ENCODE assay signal across 27 cellular contexts in the genomic region with DNA sequence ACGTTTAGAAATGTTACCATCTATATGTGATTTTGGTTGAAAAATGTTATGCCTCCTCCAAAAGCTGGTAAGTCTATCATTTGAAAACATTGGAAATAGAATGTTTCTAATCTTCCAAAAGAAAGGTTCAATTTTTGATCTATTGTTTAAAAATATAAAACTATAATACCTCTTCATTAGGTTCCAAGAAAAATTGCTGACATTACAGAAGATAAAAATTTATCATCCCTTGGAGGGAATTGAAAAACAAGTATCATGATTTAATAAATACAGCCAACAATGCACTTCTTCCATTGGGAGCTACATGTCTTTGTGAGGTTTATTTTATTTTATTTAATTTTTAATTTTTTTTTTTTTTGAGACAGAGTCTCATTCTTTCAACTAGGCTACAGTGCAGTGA.
"Had no signal": no experiment of that assay in that cellular context is flagged by ENCODE, and none has a peak within 500 bp of the region (broad histone marks: within the 10 kb centered on the region; RNA-seq: fewer than 3 reads in every experiment).

No MANE protein-coding gene starts in this region.

- ATAC-seq: stimulated activated effector memory CD8-positive, alpha-beta T cell treated with anti-CD3 and anti-CD28 coated beads, Interleukin-12 subunit alpha, Interleukin-12 subunit beta, amount 100 ng/mL, for 72 hours; stimulated activated memory B cell treated with anti-CD40 and anti-IgM and Interleukin-4, amounts not matched to agents 10 μg/mL and 1 μg/mL and 100 μg/mL, for 72 hours; stimulated activated naive B cell treated with anti-CD40 and anti-IgM and Interleukin-4, amounts not matched to agents 10 μg/mL and 1 μg/mL and 100 μg/mL, for 72 hours; stimulated activated naive CD8-positive, alpha-beta T cell treated with anti-CD3 and anti-CD28 coated beads, Interleukin-15, amount 100 ng/mL, for 72 hours; stimulated activated naive CD8-positive, alpha-beta T cell treated with anti-CD3 and anti-CD28 coated beads, Interleukin-15, Interleukin-2, amounts not matched to agents 100 U/mL and 50 U/mL, for 24 hours; upper lobe of right lung had no signal

- DNase-seq: stimulated activated CD4-positive, alpha-beta T cell treated with anti-CD3 and anti-CD28 coated beads, Interleukin-2, amount 100 ng/mL, for 48 hours; stimulated activated CD4-positive, alpha-beta T cell treated with anti-CD3 and anti-CD28 coated beads, Interleukin-4, amount 100 ng/mL, for 1 hour; stimulated activated CD4-positive, alpha-beta T cell treated with anti-CD3 and anti-CD28 coated beads, Interleukin-4, amount 100 ng/mL, for 24 hours; stimulated activated CD4-positive, alpha-beta T cell treated with anti-CD3 and anti-CD28 coated beads, Interleukin-4, amount 100 ng/mL, for 4 hours; stimulated activated CD8-positive, alpha-beta memory T cell treated with anti-CD3 and anti-CD28 coated beads, Interleukin-4, amount 100 ng/mL, for 48 hours; stimulated activated naive B cell treated with anti-CD40 and anti-IgM and Interleukin-4, amounts not matched to agents 10 μg/mL and 1 μg/mL and 100 μg/mL, for 72 hours; stimulated activated naive CD4-positive, alpha-beta T cell; stimulated activated naive CD4-positive, alpha-beta T cell treated with Interleukin-2 at 50 U/mL for 16 hours; stimulated activated naive CD8-positive, alpha-beta T cell treated with anti-CD3 and anti-CD28 coated beads, Interleukin-15, amount 100 ng/mL, for 72 hours; stimulated activated naive CD8-positive, alpha-beta T cell treated with anti-CD3 and anti-CD28 coated beads, Interleukin-15, Interleukin-2, amounts not matched to agents 100 U/mL and 50 U/mL, for 24 hours; stomach; substantia nigra; testis; thyroid gland; tibial artery; transverse colon; trophoblast cell; upper lobe of left lung; upper lobe of right lung; uterus had no signal

- FAIRE-seq: urothelium cell line had no signal

- H3K27me3 ChIP-seq: stomach, suprapubic skin, testis, thyroid gland, tibial artery, tibial nerve, transverse colon, upper lobe of left lung, upper lobe of right lung, uterus, vagina had no signal

- H3K4me1 ChIP-seq: testis, thyroid gland, tibial artery, tibial nerve, upper lobe of left lung, upper lobe of right lung, uterus, vagina had no signal

- H3K36me3 ChIP-seq: stomach, suprapubic skin, thoracic aorta, thyroid gland, tibial nerve, transverse colon, upper lobe of left lung, upper lobe of right lung, uterus, vagina had no signal

- H3K9me3 ChIP-seq: suprapubic skin, testis, thoracic aorta, thyroid gland, transverse colon, upper lobe of right lung, uterus, vagina had no signal

- H3K27ac ChIP-seq: stomach, suprapubic skin, testis, thoracic aorta, thyroid gland, tibial artery, tibial nerve, transverse colon, upper lobe of left lung, upper lobe of right lung, uterus, vagina had no signal

- H3K4me3 ChIP-seq: stomach, suprapubic skin, testis, thoracic aorta, thyroid gland, tibial artery, tibial nerve, transverse colon, upper lobe of left lung, upper lobe of right lung, uterus, vagina had no signal
